Comparison of ENCODE assay signal across 1 cellular context in the genomic region with DNA sequence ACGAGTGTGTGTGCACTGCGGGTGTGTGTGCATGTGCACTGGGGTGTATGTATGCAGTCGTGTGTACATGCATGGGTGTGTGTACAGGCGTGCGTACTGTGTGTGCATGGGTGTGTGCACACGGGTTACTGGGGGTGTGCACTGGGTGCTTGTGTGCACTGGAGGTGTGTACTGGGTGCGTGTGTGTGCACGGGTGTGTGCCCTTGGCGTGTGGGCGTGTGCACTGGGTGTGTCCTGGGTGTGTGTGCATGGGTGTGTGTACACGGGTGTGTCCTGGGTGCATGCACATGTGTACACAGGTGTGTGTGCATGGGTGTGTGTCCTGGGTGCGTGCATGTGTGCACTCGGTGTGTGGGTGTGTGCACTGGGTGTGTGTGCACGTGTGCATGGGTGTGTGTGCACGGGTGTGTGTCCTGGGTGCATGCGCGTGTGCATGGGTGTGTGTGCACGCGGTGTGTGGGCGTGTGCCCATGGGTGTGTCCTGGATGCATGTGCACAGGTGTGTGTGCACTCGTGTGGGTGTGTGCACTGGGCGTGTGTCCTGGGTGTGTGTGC.
TF ChIP-seq lines count a peak whose summit lies in the region.

No MANE protein-coding gene starts in this region.

TF ChIP-seq in HepG2, 621 proteins besides CTCF, POLR2A, EP300 and RAD21:
- TF ChIP-seq TRIM24 (CRISPR knock-in tag; IDR thresholded peaks at IDR 0.05) (no peak), AHR (CRISPR knock-in tag; IDR thresholded peaks at IDR 0.05) (no peak), THYN1 (CRISPR knock-in tag; IDR thresholded peaks at IDR 0.05; ENCODE audit: borderline replicate concordance, low read depth) (no peak), ZSCAN25 (CRISPR knock-in tag; IDR thresholded peaks at IDR 0.05) (no peak), FOXA1 (IDR thresholded peaks at IDR 0.05) (no peak), FOXA1 (CRISPR knock-in tag; IDR thresholded peaks at IDR 0.05) (no peak), MNT (IDR thresholded peaks at IDR 0.05) (peak; percentile 86)
